Comparison of ENCODE assay signal across 1 cellular context in genomic region chr5:68962632-68963484, GRCh38.
TF ChIP-seq lines count a peak whose summit lies in the region.

No MANE protein-coding gene starts in this region.

TF ChIP-seq in K562, 482 proteins besides CTCF, POLR2A, EP300 and RAD21 (continued from another document):
- TF ChIP-seq CTCFL (IDR thresholded peaks at IDR 0.05; ENCODE audit: borderline replicate concordance, insufficient read depth, low read depth, low read length, poor library complexity, severe bottlenecking): peak; percentile 28
- no peak for TF ChIP-seq MED1 (CRISPR knock-in tag; IDR thresholded peaks at IDR 0.05; ENCODE audit: borderline replicate concordance)
- TF ChIP-seq FOXJ3 (CRISPR knock-in tag; IDR thresholded peaks at IDR 0.05): no peak
- no peak for TF ChIP-seq NR2C1 (IDR thresholded peaks at IDR 0.05)
- TF ChIP-seq NR2C1 (tag; IDR thresholded peaks at IDR 0.05): no peak
- no peak for TF ChIP-seq TRIM25 (IDR thresholded peaks at IDR 0.05; ENCODE audit: borderline replicate concordance)
- no peak for TF ChIP-seq SMAD4 (CRISPR knock-in tag; conservative IDR thresholded peaks at IDR 0.05)
- no peak for TF ChIP-seq L3MBTL2 (IDR thresholded peaks at IDR 0.05)
- TF ChIP-seq SMAD2 (IDR thresholded peaks at IDR 0.05; ENCODE audit: low read depth, low read length): no peak
- TF ChIP-seq YY1 (IDR thresholded peaks at IDR 0.05; ENCODE audit: borderline replicate concordance in 1 of 3, control insufficient read depth in 1 of 3, extremely low read depth in 1 of 3, insufficient read depth in 3 of 3, insufficient read length in 1 of 3, insufficient replicate concordance in 2 of 3, low read depth in 1 of 3, low read length in 2 of 3): peak in 1 of 3 experiments; percentile 10
- no peak for TF ChIP-seq BCLAF1 (IDR thresholded peaks at IDR 0.05; ENCODE audit: borderline replicate concordance in 1 of 2, control insufficient read depth in 1 of 2, low read depth in 2 of 2, low read length in 1 of 2)
- TF ChIP-seq SMC3 (conservative IDR thresholded peaks at IDR 0.05; ENCODE audit: insufficient read depth, low read depth, low read length): peak; percentile 71; the same call in 1 of the 2 replicates
- no peak for TF ChIP-seq HES1 (IDR thresholded peaks at IDR 0.05; ENCODE audit: low read depth)
- TF ChIP-seq ZNF347 (CRISPR knock-in tag; IDR thresholded peaks at IDR 0.05; ENCODE audit: low read depth): no peak
- TF ChIP-seq RNF2 (IDR thresholded peaks at IDR 0.05): no peak
- TF ChIP-seq DEAF1 (CRISPR knock-in tag; IDR thresholded peaks at IDR 0.05): peak; percentile 72
- no peak for TF ChIP-seq ZNF609 (CRISPR knock-in tag; IDR thresholded peaks at IDR 0.05; ENCODE audit: borderline replicate concordance)
- TF ChIP-seq GTF2E2 (tag; IDR thresholded peaks at IDR 0.05): no peak
